ENCODE assay signal across 8 cellular contexts in the genomic region with DNA sequence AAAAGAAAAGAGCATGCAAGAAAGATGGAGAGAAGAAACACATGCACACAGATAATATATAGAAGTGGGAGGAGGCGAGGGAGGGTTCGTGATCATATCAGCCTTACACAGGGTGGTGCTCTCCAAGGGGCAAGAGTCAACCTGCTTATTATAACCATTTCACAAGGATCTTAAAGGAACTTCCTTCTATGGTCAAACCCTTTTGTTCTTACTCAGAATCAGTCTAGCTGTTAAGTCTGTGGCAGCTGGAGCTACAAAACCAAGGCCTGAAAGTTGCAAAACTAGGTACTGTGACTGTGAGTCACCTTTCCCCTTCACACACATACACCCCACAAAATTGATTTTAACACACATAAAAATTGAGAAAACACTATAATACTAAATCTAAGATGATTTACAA.
DNase-seq lines count a peak whose midpoint lies in the region; ATAC-seq and TF ChIP-seq lines count a peak whose summit lies in the region.

No MANE protein-coding gene starts in this region.

- peaks cover 69% of the 10 kb centered on the region for H3K4me1 Mint-ChIP-seq in activated naive CD4-positive, alpha-beta T cell treated with anti-CD3 and anti-CD28 coated beads, Interleukin-2, amount 10 ng/mL, durations not matched to agents 7 days and 5 days

- no peak for TF ChIP-seq CTCF in GM10266 (IDR thresholded peaks at IDR 0.05; ENCODE audit: control insufficient read depth, insufficient read depth, low read depth, missing control alignments)

- H3K36me3 Mint-ChIP-seq in activated naive CD4-positive, alpha-beta T cell treated with anti-CD3 and anti-CD28 coated beads, Interleukin-2, amount 10 ng/mL, durations not matched to agents 7 days and 5 days = peaks cover 30% of the 10 kb centered on the region

- H3K27me3 Mint-ChIP-seq in activated naive CD4-positive, alpha-beta T cell treated with anti-CD3 and anti-CD28 coated beads, Interleukin-2, amount 10 ng/mL, durations not matched to agents 7 days and 5 days = no peaks in the 10 kb centered on the region

- DNase-seq in GM10266 (ENCODE audit: extremely low spot score) = peak; percentile 72
- DNase-seq in HPDE6-E6E7 (ENCODE audit: extremely low spot score) = peak; percentile 85
- DNase-seq in activated naive CD4-positive, alpha-beta T cell treated with anti-CD3 and anti-CD28 coated beads, Interleukin-2, amount 10 ng/mL, durations not matched to agents 7 days and 5 days = peak; percentile 50
- peak; percentile 16 to 24 for DNase-seq in stimulated activated CD4-positive, alpha-beta T cell treated with anti-CD3 and anti-CD28 coated beads, Interleukin-12 subunit alpha, Interleukin-12 subunit beta, amount 100 ng/mL, for 24 hours (ENCODE audit: low read depth in 2 of 2)
- no peak for DNase-seq in NCI-H526 (lab: John Stamatoyannopoulos, UW)
- no peak for DNase-seq in nucleus accumbens (lab: John Stamatoyannopoulos, UW)
- no peak for DNase-seq in putamen (ENCODE audit: low spot score)

- H3K4me3 Mint-ChIP-seq in activated naive CD4-positive, alpha-beta T cell treated with anti-CD3 and anti-CD28 coated beads, Interleukin-2, amount 10 ng/mL, durations not matched to agents 7 days and 5 days = no peak overlapping the region

- peak; percentile 89 for ATAC-seq in GM21515 (IDR thresholded peaks at IDR 0.05; ENCODE audit: unreplicated experiment)

- H3K27ac Mint-ChIP-seq in activated naive CD4-positive, alpha-beta T cell treated with anti-CD3 and anti-CD28 coated beads, Interleukin-2, amount 10 ng/mL, durations not matched to agents 7 days and 5 days = peak overlapping the region; percentile 73

- CTCF ChIA-PET in activated naive CD4-positive, alpha-beta T cell treated with anti-CD3 and anti-CD28 coated beads, Interleukin-2, amount 10 ng/mL, durations not matched to agents 7 days and 5 days (lab: Charles Lee) = interaction anchor here (0.6 to 2.2 kb wide), 8 partner anchors 9 to 35 kb away, joined by 3 to 10 read pairs (median 4); a partner anchor contains a TSS

- H3K9me3 Mint-ChIP-seq in activated naive CD4-positive, alpha-beta T cell treated with anti-CD3 and anti-CD28 coated beads, Interleukin-2, amount 10 ng/mL, durations not matched to agents 7 days and 5 days = peaks cover 6% of the 10 kb centered on the region

Comparison
In these comparisons a context has a peak if more than half of its experiments do, and no peak if none do; other contexts are left out.
1. DNase-seq: peak in GM10266 (single experiment), HPDE6-E6E7 (single experiment), activated naive CD4-positive, alpha-beta T cell treated with anti-CD3 and anti-CD28 coated beads, Interleukin-2, amount 10 ng/mL, durations not matched to agents 7 days and 5 days (single experiment) and stimulated activated CD4-positive, alpha-beta T cell treated with anti-CD3 and anti-CD28 coated beads, Interleukin-12 subunit alpha, Interleukin-12 subunit beta, amount 100 ng/mL, for 24 hours (2 of 2); none in NCI-H526 (0 of 2), nucleus accumbens (0 of 56) and putamen (single experiment).